20 cellular contexts compared by ENCODE assay signal in genomic region chr11:32325187-32325586, GRCh38.
"Had no signal": no experiment of that assay in that cellular context is flagged by ENCODE, and none has a peak within 500 bp of the region (broad histone marks: within the 10 kb centered on the region; RNA-seq: fewer than 3 reads in every experiment).

No MANE protein-coding gene starts in this region.

- H3K27ac Mint-ChIP-seq: activated CD8-positive, alpha-beta T cell treated with anti-CD3 and anti-CD28 coated beads for 36 hours; activated naive CD8-positive, alpha-beta T cell; activated T-cell treated with anti-CD3 and anti-CD28 coated beads, Interleukin-2, amount 50 U/mL, for 72 hours; T-helper 1 cell treated with Interleukin-12 subunit alpha and Interleukin-12 subunit beta and Interleukin-4 antibody, amounts not matched to agents 30 μg/mL and 1 μg/mL, for 36 hours had no signal

- H3K27me3 ChIP-seq: Peyer's patch had no signal

- H3K4me1 ChIP-seq: Peyer's patch, SJSA1 had no signal

- H3K9me3 Mint-ChIP-seq: activated CD8-positive, alpha-beta T cell treated with anti-CD3 and anti-CD28 coated beads for 36 hours; activated T-cell treated with anti-CD3 and anti-CD28 coated beads, Interleukin-2, amount 50 U/mL, for 72 hours; T-helper 1 cell treated with Interleukin-12 subunit alpha and Interleukin-12 subunit beta and Interleukin-4 antibody, amounts not matched to agents 30 μg/mL and 1 μg/mL, for 36 hours had no signal

- H3K9me3 ChIP-seq: Peyer's patch, SJSA1 had no signal

- ATAC-seq: activated CD4-positive, CD25-positive, alpha-beta regulatory T cell treated with anti-CD3 and anti-CD28 coated beads, Interleukin-2, amount 50 U/mL, for 24 hours; activated CD8-positive, alpha-beta T cell treated with anti-CD3 and anti-CD28 coated beads for 36 hours; activated T-cell treated with anti-CD3 and anti-CD28 coated beads, Interleukin-2, amount 50 U/mL, for 72 hours had no signal

- DNase-seq: activated CD4-positive, alpha-beta T cell treated with anti-CD3 and anti-CD28 coated beads for 4 hours; activated CD8-positive, alpha-beta memory T cell treated with anti-CD3 and anti-CD28 coated beads, Interleukin-2, amount 50 U/mL, for 4 hours; activated CD8-positive, alpha-beta T cell treated with anti-CD3 and anti-CD28 coated beads for 36 hours; activated naive CD4-positive, alpha-beta T cell; activated T-cell treated with anti-CD3 and anti-CD28 coated beads, Interleukin-2, amount 50 U/mL, for 72 hours; anterior cingulate cortex; cerebellar nuclear complex; NCI-H1105 treated with DMSO at 0.1 percent for 48 hours; NCI-H146; NCI-H187 treated with DMSO at 0.1 percent for 48 hours; NCI-H2081 treated with DMSO at 0.1 percent for 48 hours; NCI-H526; NCI-H82; Peyer's patch; Right ventricle myocardium superior had no signal

- H3K4me3 ChIP-seq: Peyer's patch, SJSA1 had no signal

- H3K36me3 ChIP-seq: Peyer's patch, SJSA1 had no signal

- H3K4me3 Mint-ChIP-seq: activated CD8-positive, alpha-beta T cell treated with anti-CD3 and anti-CD28 coated beads for 36 hours; activated naive CD8-positive, alpha-beta T cell; activated T-cell treated with anti-CD3 and anti-CD28 coated beads, Interleukin-2, amount 50 U/mL, for 72 hours; T-helper 1 cell treated with Interleukin-12 subunit alpha and Interleukin-12 subunit beta and Interleukin-4 antibody, amounts not matched to agents 30 μg/mL and 1 μg/mL, for 36 hours had no signal

- H3K27ac ChIP-seq: Peyer's patch, RWPE1, SJSA1 had no signal

- H3K36me3 Mint-ChIP-seq: activated naive CD8-positive, alpha-beta T cell had no signal
